In genomic region chrX:24229400-24229879, GRCh38 we compare ENCODE assay signal across 25 cellular contexts.
"Had no signal": no experiment of that assay in that cellular context is flagged by ENCODE, and none has a peak within 500 bp of the region (broad histone marks: within the 10 kb centered on the region; RNA-seq: fewer than 3 reads in every experiment).

No MANE protein-coding gene starts in this region.

- DNase-seq: activated CD4-positive, alpha-beta memory T cell treated with anti-CD3 and anti-CD28 coated beads, Interleukin-2, amount 10 ng/mL, durations not matched to agents 7 days and 5 days; activated CD4-positive, alpha-beta T cell treated with anti-CD3 and anti-CD28 coated beads for 1 hour; activated CD4-positive, alpha-beta T cell treated with anti-CD3 and anti-CD28 coated beads, Interleukin-2, amount 10 ng/mL, durations not matched to agents 7 days and 5 days; activated naive CD8-positive, alpha-beta T cell treated with anti-CD3 and anti-CD28 coated beads, Interleukin-2, amount 50 U/mL, for 24 hours; activated T-cell treated with anti-CD3 and anti-CD28 coated beads, Interleukin-2, amount 50 U/mL, for 4 hours; endodermal cell; foreskin keratinocyte; mammary epithelial cell; naive B cell; nephron progenitor cell; sigmoid colon; small intestine; stimulated activated CD4-positive, alpha-beta T cell treated with anti-CD3 and anti-CD28 coated beads, Interleukin-1b, Interleukin-23, amount 100 ng/mL, for 48 hours; stimulated activated CD4-positive, alpha-beta T cell treated with anti-CD3 and anti-CD28 coated beads, Interleukin-4, amount 100 ng/mL, for 4 hours; stimulated activated naive CD4-positive, alpha-beta T cell; T-helper 17 cell; T1000; tibial artery; upper lobe of right lung had no signal

- H3K27ac ChIP-seq: foreskin keratinocyte, neutrophil, sigmoid colon, suprapubic skin, tibial artery, upper lobe of right lung had no signal

- H3K4me1 ChIP-seq: foreskin keratinocyte, suprapubic skin, tibial artery, upper lobe of right lung had no signal

- H3K9me3 ChIP-seq: neutrophil, sigmoid colon, suprapubic skin, tibial artery, upper lobe of right lung had no signal

- H3K36me3 ChIP-seq: neutrophil, sigmoid colon, suprapubic skin, tibial artery, upper lobe of right lung had no signal

- H3K4me3 ChIP-seq: sigmoid colon, suprapubic skin, tibial artery, upper lobe of right lung had no signal

- FAIRE-seq: bronchial epithelial cell, small intestine had no signal

- H3K27me3 ChIP-seq: foreskin keratinocyte, neutrophil, sigmoid colon, suprapubic skin, tibial artery, upper lobe of right lung had no signal

- ATAC-seq: activated naive CD8-positive, alpha-beta T cell treated with anti-CD3 and anti-CD28 coated beads, Interleukin-2, amount 50 U/mL, for 24 hours; activated T-cell treated with anti-CD3 and anti-CD28 coated beads, Interleukin-2, amount 50 U/mL, for 4 hours; activated T-helper 17 cell treated with anti-CD3 and anti-CD28 coated beads, Interleukin-2, amount 50 U/mL, for 72 hours; esophagus mucosa; foreskin keratinocyte; T-helper 17 cell; upper lobe of right lung; WTC11 had no signal
